In genomic region chr20:45405566-45406259, GRCh38 we compare ENCODE assay signal across 8 cellular contexts. TPM values are rescaled to one million over a fixed set of nuclear protein-coding genes. Genes with fewer than 3 reads are reported as not detected.
DNase-seq lines count a peak whose midpoint lies in the region; ATAC-seq and TF ChIP-seq lines count a peak whose summit lies in the region.

No MANE protein-coding gene starts in this region.

- in situ Hi-C loops in KBM-7 (cut with MboI; ENCODE audit: low pct_unique_long_range_greater_than_20kb, low sequenced_read_pairs) = no loop called here

- peak; percentile 70 for DNase-seq in DMS53 (lab: John Stamatoyannopoulos, UW)
- DNase-seq in DMS53 treated with DMSO at 0.1 percent for 48 hours (lab: John Stamatoyannopoulos, UW; ENCODE audit: unreplicated experiment) = no peak
- DNase-seq in Peyer's patch = peak; percentile 19 to 69 (median 58)
- no peak for DNase-seq in KBM-7
- DNase-seq in medulla oblongata (ENCODE audit: extremely low spot score) = no peak

- peak overlapping the region; percentile 85 for H3K9ac ChIP-seq in endocrine pancreas (ENCODE audit: control insufficient read depth, insufficient read depth, low read length)
- peak overlapping the region; percentile 84 for H3K9ac ChIP-seq in muscle layer of colon (ENCODE audit: low read length)

- TF ChIP-seq POLR2A in Peyer's patch (IDR thresholded peaks at IDR 0.05) = peak in 1 of 2 donors; percentile 17

- no peaks in the 10 kb centered on the region for H3K27me3 ChIP-seq in Peyer's patch
- H3K27me3 ChIP-seq in endocrine pancreas (ENCODE audit: control insufficient read depth, insufficient read depth, low read length) = no peaks in the 10 kb centered on the region
- H3K27me3 ChIP-seq in muscle layer of colon (ENCODE audit: control insufficient read depth in 1 of 2, insufficient read depth in 2 of 2, low read length in 2 of 2) = no peaks in the 10 kb centered on the region

- TF ChIP-seq CTCF in Peyer's patch (IDR thresholded peaks at IDR 0.05) = no peak

- H3K9me3 ChIP-seq in Peyer's patch = peaks cover 0 to 6% (median under 1%) of the 10 kb centered on the region in 4 donors
- no peaks in the 10 kb centered on the region for H3K9me3 ChIP-seq in endocrine pancreas (ENCODE audit: control insufficient read depth, low read length)
- no peaks in the 10 kb centered on the region for H3K9me3 ChIP-seq in muscle layer of colon (ENCODE audit: low read length)

- H3K4me3 ChIP-seq in Peyer's patch (peak overlapping the region; percentile 70 to 89 (median 85)), endocrine pancreas (ENCODE audit: control insufficient read depth, insufficient read depth, low read length) (no peak overlapping the region), muscle layer of colon (ENCODE audit: low read depth in 1 of 2, low read length in 2 of 2) (peak overlapping the region; percentile 72 to 82)

- H3K36me3 ChIP-seq in Peyer's patch (peaks cover 0 to 14% (median 0%) of the 10 kb centered on the region in 3 donors), endocrine pancreas (ENCODE audit: control insufficient read depth, insufficient read depth, low read length) (peaks cover 2% of the 10 kb centered on the region), muscle layer of colon (ENCODE audit: insufficient read depth, low read length) (peaks cover 20% of the 10 kb centered on the region)

- H3K27ac ChIP-seq in Peyer's patch (peak overlapping the region; percentile 73 to 92 (median 82)), muscle layer of colon (ENCODE audit: low read depth, low read length) (peak overlapping the region; percentile 94)

- no peak for ATAC-seq in GM18511 (IDR thresholded peaks at IDR 0.05; ENCODE audit: unreplicated experiment)

- H3K4me1 ChIP-seq in Peyer's patch (peaks cover 0 to 30% (median 2%) of the 10 kb centered on the region in 4 donors), endocrine pancreas (ENCODE audit: control insufficient read depth, insufficient read depth, low read length) (no peaks in the 10 kb centered on the region), muscle layer of colon (ENCODE audit: insufficient read depth, low read length) (peaks cover 15% of the 10 kb centered on the region)

RNA-seq across cellular contexts. Expression of gene DBNDD2, which starts 2.4 kb away (rescaled TPM):
- total RNA-seq in Peyer's patch = 10 to 100 TPM; 62.7 to 75.2 (median 68.0) TPM

RNA-seq across cellular contexts. Expression of gene PIGT, which starts 10.2 kb away (rescaled TPM):
- 100 to 1,000 TPM in 3 of 4 donors, 10 to 100 TPM in 1; 87.5 to 147 (median 113) TPM for total RNA-seq in Peyer's patch

RNA-seq across cellular contexts. Expression of gene TP53TG5, which starts 27.6 kb away (rescaled TPM):
- total RNA-seq in Peyer's patch = not detected

RNA-seq across cellular contexts. Expression of gene SYS1, which starts 42.8 kb away (rescaled TPM):
- total RNA-seq in Peyer's patch = 10 to 100 TPM; 23.1 to 62.2 (median 46.9) TPM

RNA-seq across cellular contexts. Expression of gene SDC4, which starts 57.5 kb away (rescaled TPM):
- total RNA-seq in Peyer's patch = 10 to 100 TPM; 21.5 to 49.7 (median 32.5) TPM

Comparison
In these comparisons a context has a peak if more than half of its experiments do, and no peak if none do; other contexts are left out.
1. DNase-seq: peak in DMS53 (single experiment) and Peyer's patch (3 of 3); none in DMS53 treated with DMSO at 0.1 percent for 48 hours (single experiment), KBM-7 (single experiment) and medulla oblongata (single experiment).